13 cellular contexts compared by ENCODE assay signal in the genomic region with DNA sequence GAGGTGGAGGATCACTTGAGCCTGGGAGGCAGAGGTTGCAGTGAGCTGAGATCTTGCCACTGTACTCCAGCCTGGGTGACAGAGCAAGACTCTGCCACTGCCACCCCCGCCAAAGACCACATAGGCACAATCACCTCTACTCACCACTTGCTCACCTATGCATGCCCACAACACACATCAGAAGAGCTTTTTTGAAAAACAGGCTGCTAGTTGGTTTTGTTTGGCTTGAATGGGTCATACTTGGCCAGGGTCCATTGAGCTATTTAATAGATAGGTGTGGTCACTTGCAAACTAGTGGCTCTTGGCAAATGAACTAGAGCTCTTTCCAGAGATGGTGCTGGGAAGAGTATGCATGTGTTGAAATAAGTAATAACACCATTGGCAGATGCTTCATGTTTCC.
DNase-seq lines count a peak whose midpoint lies in the region; ATAC-seq and TF ChIP-seq lines count a peak whose summit lies in the region.
"Had no signal": no experiment of that assay in that cellular context is flagged by ENCODE, and none has a peak within 500 bp of the region (broad histone marks: within the 10 kb centered on the region; RNA-seq: fewer than 3 reads in every experiment).

No MANE protein-coding gene starts in this region.

- no peaks in the 10 kb centered on the region for H3K27me3 Mint-ChIP-seq in natural killer cell treated with Interleukin-12 subunit alpha and Interleukin-12 subunit beta and Interleukin-15 and Interleukin-18, amount 100 ng/mL, for 72 hours

- no peak overlapping the region for H3K27ac ChIP-seq in smooth muscle cell (ENCODE audit: low read depth)
- H3K27ac ChIP-seq: BLaER1 had no signal

- no peaks in the 10 kb centered on the region for H3K79me2 ChIP-seq in smooth muscle cell (ENCODE audit: low read depth)

- peak; percentile 73 for DNase-seq in AG08395 (ENCODE audit: low spot score)
- peak; percentile 29 for DNase-seq in HS-27A (ENCODE audit: low read depth)
- DNase-seq in adipocyte (ENCODE audit: low read depth), result peak; percentile 65
- DNase-seq in left ventricle myocardium superior, result no peak
- no peak for DNase-seq in natural killer cell treated with Interleukin-12 subunit alpha and Interleukin-12 subunit beta and Interleukin-15 and Interleukin-18, amount 100 ng/mL, for 72 hours (ENCODE audit: low spot score)
- DNase-seq in smooth muscle cell (lab: John Stamatoyannopoulos, UW; ENCODE audit: unreplicated experiment), result no peak
- no peak for DNase-seq in stimulated activated CD4-positive, alpha-beta T cell treated with anti-CD3 and anti-CD28 coated beads, Interleukin-4, amount 100 ng/mL, for 24 hours
- DNase-seq: activated T-cell treated with anti-CD3 and anti-CD28 coated beads, Interleukin-2, amount 50 U/mL, for 1 hour; cortex of kidney; immature natural killer cell; NCI-H2171 treated with DMSO at 0.1 percent for 48 hours had no signal

- H2AFZ ChIP-seq in smooth muscle cell (ENCODE audit: low read depth), result no peak overlapping the region

- no peak overlapping the region for H3K27ac Mint-ChIP-seq in natural killer cell treated with Interleukin-12 subunit alpha and Interleukin-12 subunit beta and Interleukin-15 and Interleukin-18, amount 100 ng/mL, for 72 hours
- H3K27ac Mint-ChIP-seq: immature natural killer cell had no signal

- H3K4me3 Mint-ChIP-seq in natural killer cell treated with Interleukin-12 subunit alpha and Interleukin-12 subunit beta and Interleukin-15 and Interleukin-18, amount 100 ng/mL, for 72 hours, result no peak overlapping the region
- H3K4me3 Mint-ChIP-seq: immature natural killer cell had no signal

- no peak overlapping the region for H3K4me2 ChIP-seq in smooth muscle cell
- H3K4me2 ChIP-seq: BLaER1 had no signal

- H3K36me3 ChIP-seq in adipocyte (ENCODE audit: control insufficient read depth, insufficient read depth, low read length, severe bottlenecking), result peaks cover 34% of the 10 kb centered on the region
- H3K36me3 ChIP-seq in smooth muscle cell (ENCODE audit: low read depth), result peaks cover 10% of the 10 kb centered on the region

- H3K4me1 ChIP-seq in adipocyte (ENCODE audit: control insufficient read depth, insufficient read depth, low read length), result peaks cover 10% of the 10 kb centered on the region
- no peaks in the 10 kb centered on the region for H3K4me1 ChIP-seq in smooth muscle cell (ENCODE audit: low read depth)

- no peaks in the 10 kb centered on the region for H3F3A ChIP-seq in smooth muscle cell (ENCODE audit: low read depth)

- peaks cover 31% of the 10 kb centered on the region for H3K36me3 Mint-ChIP-seq in natural killer cell treated with Interleukin-12 subunit alpha and Interleukin-12 subunit beta and Interleukin-15 and Interleukin-18, amount 100 ng/mL, for 72 hours

- H3K9me3 ChIP-seq in adipocyte (ENCODE audit: control insufficient read depth, low read length), result no peaks in the 10 kb centered on the region
- no peaks in the 10 kb centered on the region for H3K9me3 ChIP-seq in smooth muscle cell (replicated peaks; ENCODE audit: low read depth)
- H3K9me3 ChIP-seq: BLaER1 had no signal

- H4K20me1 ChIP-seq in smooth muscle cell (ENCODE audit: low read depth), result no peaks in the 10 kb centered on the region
- H4K20me1 ChIP-seq: BLaER1 had no signal

- H3K9ac ChIP-seq in adipocyte (ENCODE audit: low read length) (no peak overlapping the region), smooth muscle cell (ENCODE audit: low read depth) (no peak overlapping the region)
- H3K9ac ChIP-seq: BLaER1 had no signal

- no peak for TF ChIP-seq CTCF in smooth muscle cell (IDR thresholded peaks at IDR 0.05; ENCODE audit: borderline replicate concordance, insufficient read depth, poor library complexity, severe bottlenecking)

- peak; percentile 75 for ATAC-seq in left ventricle myocardium superior
- ATAC-seq in natural killer cell treated with Interleukin-12 subunit alpha and Interleukin-12 subunit beta and Interleukin-15 and Interleukin-18, amount 100 ng/mL, for 72 hours, result no peak
- ATAC-seq in HG03342 (IDR thresholded peaks at IDR 0.05; ENCODE audit: unreplicated experiment), result no peak

- intact Hi-C loops in left ventricle myocardium superior (cut with micrococcal nuclease), result no loop called here

- WGBS in smooth muscle cell (ENCODE audit: low lambda C conversion rate), result 94% methylated on average over 1 of the region's 1 CpG

- H3K4me3 ChIP-seq in adipocyte (ENCODE audit: low read length), result no peak overlapping the region
- H3K4me3 ChIP-seq in smooth muscle cell, result no peak overlapping the region
- H3K4me3 ChIP-seq: BLaER1 had no signal

- H3K27me3 ChIP-seq in adipocyte (replicated peaks; ENCODE audit: control insufficient read depth, insufficient read depth, low read length) (no peaks in the 10 kb centered on the region), smooth muscle cell (ENCODE audit: low read depth) (no peaks in the 10 kb centered on the region)
- H3K27me3 ChIP-seq: BLaER1 had no signal

- H3K4me1 Mint-ChIP-seq in natural killer cell treated with Interleukin-12 subunit alpha and Interleukin-12 subunit beta and Interleukin-15 and Interleukin-18, amount 100 ng/mL, for 72 hours (ENCODE audit: low read depth in 2 of 2), result peaks cover 0 to 4% of the 10 kb centered on the region in 2 donors
- H3K4me1 Mint-ChIP-seq: immature natural killer cell had no signal

- H3K9me3 Mint-ChIP-seq in natural killer cell treated with Interleukin-12 subunit alpha and Interleukin-12 subunit beta and Interleukin-15 and Interleukin-18, amount 100 ng/mL, for 72 hours, result no peaks in the 10 kb centered on the region
- H3K9me3 Mint-ChIP-seq: immature natural killer cell had no signal

Comparison
In these comparisons a context has a peak if more than half of its experiments do, and no peak if none do; other contexts are left out.
1. DNase-seq: peak in AG08395 (single experiment), HS-27A (single experiment) and adipocyte (single experiment); none in left ventricle myocardium superior (single experiment), natural killer cell treated with Interleukin-12 subunit alpha and Interleukin-12 subunit beta and Interleukin-15 and Interleukin-18, amount 100 ng/mL, for 72 hours (single experiment), smooth muscle cell (single experiment) and stimulated activated CD4-positive, alpha-beta T cell treated with anti-CD3 and anti-CD28 coated beads, Interleukin-4, amount 100 ng/mL, for 24 hours (single experiment).